18 cellular contexts compared by ENCODE assay signal in genomic region chr9:114117614-114117995, GRCh38. TPM values are rescaled to one million over a fixed set of nuclear protein-coding genes. Genes with fewer than 3 reads are reported as not detected.
"Had no signal": no experiment of that assay in that cellular context is flagged by ENCODE, and none has a peak within 500 bp of the region (broad histone marks: within the 10 kb centered on the region; RNA-seq: fewer than 3 reads in every experiment).

No MANE protein-coding gene starts in this region.

- H3K27ac ChIP-seq: brain microvascular endothelial cell, gastrocnemius medialis, left ventricle myocardium inferior, ovary, vagina had no signal

- H3K27me3 ChIP-seq: ovary, tibial nerve, vagina had no signal

- H3K9me3 ChIP-seq: gastrocnemius medialis, left ventricle myocardium inferior, ovary, tibial nerve, vagina had no signal

- DNase-seq: activated CD4-positive, alpha-beta T cell treated with anti-CD3 and anti-CD28 coated beads for 36 hours; activated CD4-positive, alpha-beta T cell treated with anti-CD3 and anti-CD28 coated beads, Interleukin-2, amount 50 U/mL, for 48 hours; activated naive CD4-positive, alpha-beta T cell; activated naive CD8-positive, alpha-beta T cell treated with anti-CD3 and anti-CD28 coated beads, Interleukin-2, amount 10 ng/mL, durations not matched to agents 7 days and 5 days; activated T-cell treated with anti-CD3 and anti-CD28 coated beads for 4 hours; brain microvascular endothelial cell; cortex of kidney; erythroblast; gastrocnemius medialis; left ventricle myocardium inferior; ovary; stimulated activated naive B cell treated with anti-CD40 and anti-IgM and Interleukin-4, amounts not matched to agents 10 μg/mL and 1 μg/mL and 100 μg/mL, for 72 hours had no signal

- H3K36me3 ChIP-seq: brain microvascular endothelial cell, gastrocnemius medialis, left ventricle myocardium inferior, ovary, tibial nerve, vagina had no signal

- H3K4me3 ChIP-seq: gastrocnemius medialis, left ventricle myocardium inferior, ovary, tibial nerve, vagina had no signal

RNA-seq across cellular contexts. Expression of gene KIF12, which starts 18.5 kb away (rescaled TPM):
- total RNA-seq: activated CD4-positive, alpha-beta T cell treated with anti-CD3 and anti-CD28 coated beads for 36 hours; activated naive CD8-positive, alpha-beta T cell treated with anti-CD3 and anti-CD28 coated beads, Interleukin-2, amount 10 ng/mL, durations not matched to agents 7 days and 5 days; activated T-helper 1 cell treated with anti-CD3 and anti-CD28 coated beads, Interleukin-12 subunit alpha, Interleukin-12 subunit beta, Interleukin-2, Interleukin-4 antibody, amounts not matched to agents 30 ng/mL and 10 ng/mL and 1 ng/mL, durations not matched to agents 14 hours and 24 hours and 36 hours; gastrocnemius medialis; left ventricle myocardium inferior; neural crest cell; subcutaneous adipose tissue; tibial nerve; vagina had no signal

RNA-seq across cellular contexts. Expression of gene AMBP, which starts 39.5 kb away (rescaled TPM):
- total RNA-seq: activated CD4-positive, alpha-beta T cell treated with anti-CD3 and anti-CD28 coated beads for 36 hours; activated naive CD8-positive, alpha-beta T cell treated with anti-CD3 and anti-CD28 coated beads, Interleukin-2, amount 10 ng/mL, durations not matched to agents 7 days and 5 days; activated T-helper 1 cell treated with anti-CD3 and anti-CD28 coated beads, Interleukin-12 subunit alpha, Interleukin-12 subunit beta, Interleukin-2, Interleukin-4 antibody, amounts not matched to agents 30 ng/mL and 10 ng/mL and 1 ng/mL, durations not matched to agents 14 hours and 24 hours and 36 hours; kidney epithelial cell; left ventricle myocardium inferior; subcutaneous adipose tissue; tibial nerve; vagina had no signal
